Comparison of ENCODE assay signal across 1 cellular context in the genomic region with DNA sequence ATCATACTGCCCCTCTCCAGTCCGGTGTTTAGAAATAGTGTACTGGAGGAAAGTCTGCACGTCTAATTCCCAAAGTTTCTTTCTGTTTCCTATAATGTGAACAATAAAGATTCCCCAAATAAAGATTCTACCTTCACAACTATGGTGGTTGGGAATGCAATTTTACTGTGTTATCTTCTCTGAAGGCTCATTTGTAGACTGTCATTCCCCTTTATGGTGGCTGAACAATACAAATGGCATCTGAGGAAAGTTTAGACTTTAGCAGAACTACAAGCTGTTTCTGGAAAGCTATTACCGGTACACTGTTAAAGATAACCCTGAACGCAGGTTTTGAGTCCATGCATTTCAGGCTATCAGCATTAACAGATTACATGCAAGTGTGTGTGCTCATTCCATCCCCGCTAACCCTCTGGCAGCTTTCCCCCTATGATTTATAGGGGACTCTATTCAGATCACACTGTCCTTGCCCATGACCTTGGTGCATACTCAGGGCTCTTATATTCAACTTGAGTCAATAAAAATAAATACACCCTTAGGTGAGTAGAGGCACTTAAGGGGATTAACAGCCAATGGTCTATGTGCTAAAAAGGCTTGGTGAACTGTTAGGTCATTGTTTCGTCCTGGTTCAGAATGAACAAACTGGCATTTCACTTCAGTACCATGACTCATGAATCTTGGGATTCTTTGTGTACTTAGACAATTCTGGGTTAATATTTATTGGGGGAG.
TF ChIP-seq lines count a peak whose summit lies in the region.

No MANE protein-coding gene starts in this region.

TF ChIP-seq in HepG2, 621 proteins besides CTCF, POLR2A, EP300 and RAD21 (continued from another document and continues in another):
- TF ChIP-seq, protein P1, sequence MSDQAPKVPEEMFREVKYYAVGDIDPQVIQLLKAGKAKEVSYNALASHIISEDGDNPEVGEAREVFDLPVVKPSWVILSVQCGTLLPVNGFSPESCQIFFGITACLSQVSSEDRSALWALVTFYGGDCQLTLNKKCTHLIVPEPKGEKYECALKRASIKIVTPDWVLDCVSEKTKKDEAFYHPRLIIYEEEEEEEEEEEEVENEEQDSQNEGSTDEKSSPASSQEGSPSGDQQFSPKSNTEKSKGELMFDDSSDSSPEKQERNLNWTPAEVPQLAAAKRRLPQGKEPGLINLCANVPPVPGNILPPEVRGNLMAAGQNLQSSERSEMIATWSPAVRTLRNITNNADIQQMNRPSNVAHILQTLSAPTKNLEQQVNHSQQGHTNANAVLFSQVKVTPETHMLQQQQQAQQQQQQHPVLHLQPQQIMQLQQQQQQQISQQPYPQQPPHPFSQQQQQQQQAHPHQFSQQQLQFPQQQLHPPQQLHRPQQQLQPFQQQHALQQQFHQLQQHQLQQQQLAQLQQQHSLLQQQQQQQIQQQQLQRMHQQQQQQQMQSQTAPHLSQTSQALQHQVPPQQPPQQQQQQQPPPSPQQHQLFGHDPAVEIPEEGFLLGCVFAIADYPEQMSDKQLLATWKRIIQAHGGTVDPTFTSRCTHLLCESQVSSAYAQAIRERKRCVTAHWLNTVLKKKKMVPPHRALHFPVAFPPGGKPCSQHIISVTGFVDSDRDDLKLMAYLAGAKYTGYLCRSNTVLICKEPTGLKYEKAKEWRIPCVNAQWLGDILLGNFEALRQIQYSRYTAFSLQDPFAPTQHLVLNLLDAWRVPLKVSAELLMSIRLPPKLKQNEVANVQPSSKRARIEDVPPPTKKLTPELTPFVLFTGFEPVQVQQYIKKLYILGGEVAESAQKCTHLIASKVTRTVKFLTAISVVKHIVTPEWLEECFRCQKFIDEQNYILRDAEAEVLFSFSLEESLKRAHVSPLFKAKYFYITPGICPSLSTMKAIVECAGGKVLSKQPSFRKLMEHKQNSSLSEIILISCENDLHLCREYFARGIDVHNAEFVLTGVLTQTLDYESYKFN (CRISPR knock-in tag; conservative IDR thresholded peaks at IDR 0.05), result no peak
- TF ChIP-seq, protein P2, sequence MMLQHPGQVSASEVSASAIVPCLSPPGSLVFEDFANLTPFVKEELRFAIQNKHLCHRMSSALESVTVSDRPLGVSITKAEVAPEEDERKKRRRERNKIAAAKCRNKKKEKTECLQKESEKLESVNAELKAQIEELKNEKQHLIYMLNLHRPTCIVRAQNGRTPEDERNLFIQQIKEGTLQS (CRISPR knock-in tag; IDR thresholded peaks at IDR 0.05), result peak; percentile 69; the same call in 1 of the 2 replicates
- TF ChIP-seq KLF9 (CRISPR knock-in tag; IDR thresholded peaks at IDR 0.05; ENCODE audit: low read depth) (no peak), ZNF3 (CRISPR knock-in tag; IDR thresholded peaks at IDR 0.05) (no peak), FOSL2 (CRISPR knock-in tag; IDR thresholded peaks at IDR 0.05) (peak; percentile 82), PITX1 (CRISPR knock-in tag; IDR thresholded peaks at IDR 0.05) (0 out of 2 replicates have a peak, but pooled peaks have one; percentile 35), RARA (CRISPR knock-in tag; IDR thresholded peaks at IDR 0.05) (peak; percentile 38; the same call in 1 of the 2 replicates), ZNF737 (CRISPR knock-in tag; IDR thresholded peaks at IDR 0.05; ENCODE audit: borderline replicate concordance) (no peak), CCDC6 (CRISPR knock-in tag; IDR thresholded peaks at IDR 0.05) (no peak), ZBTB38 (CRISPR knock-in tag; IDR thresholded peaks at IDR 0.05) (no peak), HMG20A (CRISPR knock-in tag; IDR thresholded peaks at IDR 0.05; ENCODE audit: borderline replicate concordance) (peak; percentile 53; the same call in 1 of the 2 replicates), ZNF644 (CRISPR knock-in tag; IDR thresholded peaks at IDR 0.05; ENCODE audit: low read depth) (peak; percentile 68; the same call in 1 of the 2 replicates), SP2 (CRISPR knock-in tag; IDR thresholded peaks at IDR 0.05) (no peak), RORA (CRISPR knock-in tag; IDR thresholded peaks at IDR 0.05) (no peak), EED (CRISPR knock-in tag; IDR thresholded peaks at IDR 0.05) (no peak), AHR (CRISPR knock-in tag; IDR thresholded peaks at IDR 0.05) (no peak), ZNF10 (CRISPR knock-in tag; IDR thresholded peaks at IDR 0.05; ENCODE audit: borderline replicate concordance, low read depth) (no peak), ZNF749 (CRISPR knock-in tag; IDR thresholded peaks at IDR 0.05; ENCODE audit: borderline replicate concordance) (no peak)
- TF ChIP-seq, protein P3, sequence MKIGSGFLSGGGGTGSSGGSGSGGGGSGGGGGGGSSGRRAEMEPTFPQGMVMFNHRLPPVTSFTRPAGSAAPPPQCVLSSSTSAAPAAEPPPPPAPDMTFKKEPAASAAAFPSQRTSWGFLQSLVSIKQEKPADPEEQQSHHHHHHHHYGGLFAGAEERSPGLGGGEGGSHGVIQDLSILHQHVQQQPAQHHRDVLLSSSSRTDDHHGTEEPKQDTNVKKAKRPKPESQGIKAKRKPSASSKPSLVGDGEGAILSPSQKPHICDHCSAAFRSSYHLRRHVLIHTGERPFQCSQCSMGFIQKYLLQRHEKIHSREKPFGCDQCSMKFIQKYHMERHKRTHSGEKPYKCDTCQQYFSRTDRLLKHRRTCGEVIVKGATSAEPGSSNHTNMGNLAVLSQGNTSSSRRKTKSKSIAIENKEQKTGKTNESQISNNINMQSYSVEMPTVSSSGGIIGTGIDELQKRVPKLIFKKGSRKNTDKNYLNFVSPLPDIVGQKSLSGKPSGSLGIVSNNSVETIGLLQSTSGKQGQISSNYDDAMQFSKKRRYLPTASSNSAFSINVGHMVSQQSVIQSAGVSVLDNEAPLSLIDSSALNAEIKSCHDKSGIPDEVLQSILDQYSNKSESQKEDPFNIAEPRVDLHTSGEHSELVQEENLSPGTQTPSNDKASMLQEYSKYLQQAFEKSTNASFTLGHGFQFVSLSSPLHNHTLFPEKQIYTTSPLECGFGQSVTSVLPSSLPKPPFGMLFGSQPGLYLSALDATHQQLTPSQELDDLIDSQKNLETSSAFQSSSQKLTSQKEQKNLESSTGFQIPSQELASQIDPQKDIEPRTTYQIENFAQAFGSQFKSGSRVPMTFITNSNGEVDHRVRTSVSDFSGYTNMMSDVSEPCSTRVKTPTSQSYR (CRISPR knock-in tag; IDR thresholded peaks at IDR 0.05; ENCODE audit: borderline replicate concordance), result peak; percentile 45; the same call in 1 of the 2 replicates
- TF ChIP-seq, protein P4, sequence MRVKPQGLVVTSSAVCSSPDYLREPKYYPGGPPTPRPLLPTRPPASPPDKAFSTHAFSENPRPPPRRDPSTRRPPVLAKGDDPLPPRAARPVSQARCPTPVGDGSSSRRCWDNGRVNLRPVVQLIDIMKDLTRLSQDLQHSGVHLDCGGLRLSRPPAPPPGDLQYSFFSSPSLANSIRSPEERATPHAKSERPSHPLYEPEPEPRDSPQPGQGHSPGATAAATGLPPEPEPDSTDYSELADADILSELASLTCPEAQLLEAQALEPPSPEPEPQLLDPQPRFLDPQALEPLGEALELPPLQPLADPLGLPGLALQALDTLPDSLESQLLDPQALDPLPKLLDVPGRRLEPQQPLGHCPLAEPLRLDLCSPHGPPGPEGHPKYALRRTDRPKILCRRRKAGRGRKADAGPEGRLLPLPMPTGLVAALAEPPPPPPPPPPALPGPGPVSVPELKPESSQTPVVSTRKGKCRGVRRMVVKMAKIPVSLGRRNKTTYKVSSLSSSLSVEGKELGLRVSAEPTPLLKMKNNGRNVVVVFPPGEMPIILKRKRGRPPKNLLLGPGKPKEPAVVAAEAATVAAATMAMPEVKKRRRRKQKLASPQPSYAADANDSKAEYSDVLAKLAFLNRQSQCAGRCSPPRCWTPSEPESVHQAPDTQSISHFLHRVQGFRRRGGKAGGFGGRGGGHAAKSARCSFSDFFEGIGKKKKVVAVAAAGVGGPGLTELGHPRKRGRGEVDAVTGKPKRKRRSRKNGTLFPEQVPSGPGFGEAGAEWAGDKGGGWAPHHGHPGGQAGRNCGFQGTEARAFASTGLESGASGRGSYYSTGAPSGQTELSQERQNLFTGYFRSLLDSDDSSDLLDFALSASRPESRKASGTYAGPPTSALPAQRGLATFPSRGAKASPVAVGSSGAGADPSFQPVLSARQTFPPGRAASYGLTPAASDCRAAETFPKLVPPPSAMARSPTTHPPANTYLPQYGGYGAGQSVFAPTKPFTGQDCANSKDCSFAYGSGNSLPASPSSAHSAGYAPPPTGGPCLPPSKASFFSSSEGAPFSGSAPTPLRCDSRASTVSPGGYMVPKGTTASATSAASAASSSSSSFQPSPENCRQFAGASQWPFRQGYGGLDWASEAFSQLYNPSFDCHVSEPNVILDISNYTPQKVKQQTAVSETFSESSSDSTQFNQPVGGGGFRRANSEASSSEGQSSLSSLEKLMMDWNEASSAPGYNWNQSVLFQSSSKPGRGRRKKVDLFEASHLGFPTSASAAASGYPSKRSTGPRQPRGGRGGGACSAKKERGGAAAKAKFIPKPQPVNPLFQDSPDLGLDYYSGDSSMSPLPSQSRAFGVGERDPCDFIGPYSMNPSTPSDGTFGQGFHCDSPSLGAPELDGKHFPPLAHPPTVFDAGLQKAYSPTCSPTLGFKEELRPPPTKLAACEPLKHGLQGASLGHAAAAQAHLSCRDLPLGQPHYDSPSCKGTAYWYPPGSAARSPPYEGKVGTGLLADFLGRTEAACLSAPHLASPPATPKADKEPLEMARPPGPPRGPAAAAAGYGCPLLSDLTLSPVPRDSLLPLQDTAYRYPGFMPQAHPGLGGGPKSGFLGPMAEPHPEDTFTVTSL (CRISPR knock-in tag; IDR thresholded peaks at IDR 0.05; ENCODE audit: borderline replicate concordance), result peak; percentile 54; the same call in 1 of the 2 replicates
- TF ChIP-seq, protein P5, sequence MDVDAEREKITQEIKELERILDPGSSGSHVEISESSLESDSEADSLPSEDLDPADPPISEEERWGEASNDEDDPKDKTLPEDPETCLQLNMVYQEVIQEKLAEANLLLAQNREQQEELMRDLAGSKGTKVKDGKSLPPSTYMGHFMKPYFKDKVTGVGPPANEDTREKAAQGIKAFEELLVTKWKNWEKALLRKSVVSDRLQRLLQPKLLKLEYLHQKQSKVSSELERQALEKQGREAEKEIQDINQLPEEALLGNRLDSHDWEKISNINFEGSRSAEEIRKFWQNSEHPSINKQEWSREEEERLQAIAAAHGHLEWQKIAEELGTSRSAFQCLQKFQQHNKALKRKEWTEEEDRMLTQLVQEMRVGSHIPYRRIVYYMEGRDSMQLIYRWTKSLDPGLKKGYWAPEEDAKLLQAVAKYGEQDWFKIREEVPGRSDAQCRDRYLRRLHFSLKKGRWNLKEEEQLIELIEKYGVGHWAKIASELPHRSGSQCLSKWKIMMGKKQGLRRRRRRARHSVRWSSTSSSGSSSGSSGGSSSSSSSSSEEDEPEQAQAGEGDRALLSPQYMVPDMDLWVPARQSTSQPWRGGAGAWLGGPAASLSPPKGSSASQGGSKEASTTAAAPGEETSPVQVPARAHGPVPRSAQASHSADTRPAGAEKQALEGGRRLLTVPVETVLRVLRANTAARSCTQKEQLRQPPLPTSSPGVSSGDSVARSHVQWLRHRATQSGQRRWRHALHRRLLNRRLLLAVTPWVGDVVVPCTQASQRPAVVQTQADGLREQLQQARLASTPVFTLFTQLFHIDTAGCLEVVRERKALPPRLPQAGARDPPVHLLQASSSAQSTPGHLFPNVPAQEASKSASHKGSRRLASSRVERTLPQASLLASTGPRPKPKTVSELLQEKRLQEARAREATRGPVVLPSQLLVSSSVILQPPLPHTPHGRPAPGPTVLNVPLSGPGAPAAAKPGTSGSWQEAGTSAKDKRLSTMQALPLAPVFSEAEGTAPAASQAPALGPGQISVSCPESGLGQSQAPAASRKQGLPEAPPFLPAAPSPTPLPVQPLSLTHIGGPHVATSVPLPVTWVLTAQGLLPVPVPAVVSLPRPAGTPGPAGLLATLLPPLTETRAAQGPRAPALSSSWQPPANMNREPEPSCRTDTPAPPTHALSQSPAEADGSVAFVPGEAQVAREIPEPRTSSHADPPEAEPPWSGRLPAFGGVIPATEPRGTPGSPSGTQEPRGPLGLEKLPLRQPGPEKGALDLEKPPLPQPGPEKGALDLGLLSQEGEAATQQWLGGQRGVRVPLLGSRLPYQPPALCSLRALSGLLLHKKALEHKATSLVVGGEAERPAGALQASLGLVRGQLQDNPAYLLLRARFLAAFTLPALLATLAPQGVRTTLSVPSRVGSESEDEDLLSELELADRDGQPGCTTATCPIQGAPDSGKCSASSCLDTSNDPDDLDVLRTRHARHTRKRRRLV (CRISPR knock-in tag; IDR thresholded peaks at IDR 0.05), result no peak
- TF ChIP-seq, protein P6, sequence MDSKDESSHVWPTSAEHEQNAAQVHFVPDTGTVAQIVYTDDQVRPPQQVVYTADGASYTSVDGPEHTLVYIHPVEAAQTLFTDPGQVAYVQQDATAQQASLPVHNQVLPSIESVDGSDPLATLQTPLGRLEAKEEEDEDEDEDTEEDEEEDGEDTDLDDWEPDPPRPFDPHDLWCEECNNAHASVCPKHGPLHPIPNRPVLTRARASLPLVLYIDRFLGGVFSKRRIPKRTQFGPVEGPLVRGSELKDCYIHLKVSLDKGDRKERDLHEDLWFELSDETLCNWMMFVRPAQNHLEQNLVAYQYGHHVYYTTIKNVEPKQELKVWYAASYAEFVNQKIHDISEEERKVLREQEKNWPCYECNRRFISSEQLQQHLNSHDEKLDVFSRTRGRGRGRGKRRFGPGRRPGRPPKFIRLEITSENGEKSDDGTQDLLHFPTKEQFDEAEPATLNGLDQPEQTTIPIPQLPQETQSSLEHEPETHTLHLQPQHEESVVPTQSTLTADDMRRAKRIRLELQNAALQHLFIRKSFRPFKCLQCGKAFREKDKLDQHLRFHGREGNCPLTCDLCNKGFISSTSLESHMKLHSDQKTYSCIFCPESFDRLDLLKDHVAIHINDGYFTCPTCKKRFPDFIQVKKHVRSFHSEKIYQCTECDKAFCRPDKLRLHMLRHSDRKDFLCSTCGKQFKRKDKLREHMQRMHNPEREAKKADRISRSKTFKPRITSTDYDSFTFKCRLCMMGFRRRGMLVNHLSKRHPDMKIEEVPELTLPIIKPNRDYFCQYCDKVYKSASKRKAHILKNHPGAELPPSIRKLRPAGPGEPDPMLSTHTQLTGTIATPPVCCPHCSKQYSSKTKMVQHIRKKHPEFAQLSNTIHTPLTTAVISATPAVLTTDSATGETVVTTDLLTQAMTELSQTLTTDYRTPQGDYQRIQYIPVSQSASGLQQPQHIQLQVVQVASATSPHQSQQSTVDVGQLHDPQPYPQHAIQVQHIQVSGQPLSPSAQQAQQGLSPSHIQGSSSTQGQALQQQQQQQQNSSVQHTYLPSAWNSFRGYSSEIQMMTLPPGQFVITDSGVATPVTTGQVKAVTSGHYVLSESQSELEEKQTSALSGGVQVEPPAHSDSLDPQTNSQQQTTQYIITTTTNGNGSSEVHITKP (CRISPR knock-in tag; IDR thresholded peaks at IDR 0.05; ENCODE audit: low read depth), result no peak
- TF ChIP-seq, protein P7, sequence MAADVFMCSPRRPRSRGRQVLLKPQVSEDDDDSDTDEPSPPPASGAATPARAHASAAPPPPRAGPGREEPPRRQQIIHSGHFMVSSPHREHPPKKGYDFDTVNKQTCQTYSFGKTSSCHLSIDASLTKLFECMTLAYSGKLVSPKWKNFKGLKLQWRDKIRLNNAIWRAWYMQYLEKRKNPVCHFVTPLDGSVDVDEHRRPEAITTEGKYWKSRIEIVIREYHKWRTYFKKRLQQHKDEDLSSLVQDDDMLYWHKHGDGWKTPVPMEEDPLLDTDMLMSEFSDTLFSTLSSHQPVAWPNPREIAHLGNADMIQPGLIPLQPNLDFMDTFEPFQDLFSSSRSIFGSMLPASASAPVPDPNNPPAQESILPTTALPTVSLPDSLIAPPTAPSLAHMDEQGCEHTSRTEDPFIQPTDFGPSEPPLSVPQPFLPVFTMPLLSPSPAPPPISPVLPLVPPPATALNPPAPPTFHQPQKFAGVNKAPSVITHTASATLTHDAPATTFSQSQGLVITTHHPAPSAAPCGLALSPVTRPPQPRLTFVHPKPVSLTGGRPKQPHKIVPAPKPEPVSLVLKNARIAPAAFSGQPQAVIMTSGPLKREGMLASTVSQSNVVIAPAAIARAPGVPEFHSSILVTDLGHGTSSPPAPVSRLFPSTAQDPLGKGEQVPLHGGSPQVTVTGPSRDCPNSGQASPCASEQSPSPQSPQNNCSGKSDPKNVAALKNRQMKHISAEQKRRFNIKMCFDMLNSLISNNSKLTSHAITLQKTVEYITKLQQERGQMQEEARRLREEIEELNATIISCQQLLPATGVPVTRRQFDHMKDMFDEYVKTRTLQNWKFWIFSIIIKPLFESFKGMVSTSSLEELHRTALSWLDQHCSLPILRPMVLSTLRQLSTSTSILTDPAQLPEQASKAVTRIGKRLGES (CRISPR knock-in tag; IDR thresholded peaks at IDR 0.05; ENCODE audit: borderline replicate concordance), result no peak
